Comparison of ENCODE assay signal across 25 cellular contexts in the genomic region with DNA sequence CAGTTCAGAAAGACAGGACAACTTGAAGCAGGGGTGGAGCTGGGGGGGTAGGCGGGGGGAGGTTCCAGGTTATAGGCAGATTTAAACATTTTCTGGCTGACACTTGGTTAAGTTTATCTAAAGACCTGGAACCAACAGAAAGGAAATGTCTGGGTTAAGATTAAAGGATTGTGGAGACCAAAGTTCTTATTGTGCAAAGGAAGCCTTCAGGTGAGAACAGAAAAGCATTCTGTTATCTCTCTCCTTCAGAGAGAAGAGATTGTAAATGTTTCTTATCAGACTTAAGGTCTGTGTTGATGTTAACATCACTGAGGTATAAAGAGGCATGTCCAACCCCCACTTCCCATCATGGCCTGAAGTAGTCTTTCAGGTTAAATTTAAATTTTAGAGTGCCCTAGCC.
"Had no signal": no experiment of that assay in that cellular context is flagged by ENCODE, and none has a peak within 500 bp of the region (broad histone marks: within the 10 kb centered on the region; RNA-seq: fewer than 3 reads in every experiment).

No MANE protein-coding gene starts in this region.

- H3K9me3 Mint-ChIP-seq: activated naive CD8-positive, alpha-beta T cell treated with anti-CD3 and anti-CD28 coated beads, Interleukin-2, amount 10 ng/mL, durations not matched to agents 7 days and 5 days; activated T-helper 17 cell treated with anti-CD3 and anti-CD28 coated beads, Interleukin-2, amount 50 U/mL, for 72 hours had no signal

- H3K36me3 ChIP-seq: adrenal gland had no signal

- DNase-seq: activated CD4-positive, alpha-beta T cell treated with anti-CD3 and anti-CD28 coated beads for 4 hours; activated CD8-positive, alpha-beta memory T cell treated with anti-CD3 and anti-CD28 coated beads, Interleukin-2, amount 10 ng/mL, durations not matched to agents 7 days and 5 days; activated gamma-delta T cell treated with Interleukin-2 at 50 U/mL for 16 hours; activated naive CD4-positive, alpha-beta T cell treated with anti-CD3 and anti-CD28 coated beads, Interleukin-2, amount 50 U/mL, for 16 hours; activated naive CD8-positive, alpha-beta T cell treated with anti-CD3 and anti-CD28 coated beads, Interleukin-2, amount 10 ng/mL, durations not matched to agents 7 days and 5 days; activated T-cell treated with anti-CD3 and anti-CD28 coated beads, Interleukin-2, amount 50 U/mL, for 48 hours; adrenal gland; anterior cingulate cortex; cerebellar nuclear complex; NCI-H1092; NCI-H1417 treated with DMSO at 0.1 percent for 48 hours; NCI-H1694; NCI-H2029; NCI-H2107; NCI-H2171 treated with DMSO at 0.1 percent for 48 hours; NCI-H345; NCI-H510A; NCI-H526 treated with DMSO at 0.1 percent for 48 hours; NCI-H82; RPMI8226; T-helper 1 cell had no signal

- H3K27me3 ChIP-seq: adrenal gland had no signal

- H3K27me3 Mint-ChIP-seq: activated CD8-positive, alpha-beta memory T cell treated with anti-CD3 and anti-CD28 coated beads, Interleukin-2, amount 10 ng/mL, durations not matched to agents 7 days and 5 days; activated T-helper 17 cell treated with anti-CD3 and anti-CD28 coated beads, Interleukin-2, amount 50 U/mL, for 72 hours had no signal

- H3K9me3 ChIP-seq: adrenal gland had no signal

- H3K4me3 Mint-ChIP-seq: activated CD8-positive, alpha-beta memory T cell treated with anti-CD3 and anti-CD28 coated beads, Interleukin-2, amount 10 ng/mL, durations not matched to agents 7 days and 5 days; activated naive CD8-positive, alpha-beta T cell treated with anti-CD3 and anti-CD28 coated beads, Interleukin-2, amount 10 ng/mL, durations not matched to agents 7 days and 5 days; activated T-helper 17 cell treated with anti-CD3 and anti-CD28 coated beads, Interleukin-2, amount 50 U/mL, for 72 hours had no signal

- H3K4me1 Mint-ChIP-seq: activated T-helper 17 cell treated with anti-CD3 and anti-CD28 coated beads, Interleukin-2, amount 50 U/mL, for 72 hours had no signal

- ATAC-seq: activated CD4-positive, CD25-positive, alpha-beta regulatory T cell treated with anti-CD3 and anti-CD28 coated beads, Interleukin-2, amount 50 U/mL, for 24 hours; activated CD8-positive, alpha-beta memory T cell treated with anti-CD3 and anti-CD28 coated beads, Interleukin-2, amount 10 ng/mL, durations not matched to agents 7 days and 5 days; activated T-helper 17 cell treated with anti-CD3 and anti-CD28 coated beads, Interleukin-2, amount 50 U/mL, for 72 hours; Right ventricle myocardium inferior had no signal

- H3K27ac ChIP-seq: adrenal gland, SK-N-MC had no signal

- H3K27ac Mint-ChIP-seq: activated CD8-positive, alpha-beta memory T cell treated with anti-CD3 and anti-CD28 coated beads, Interleukin-2, amount 10 ng/mL, durations not matched to agents 7 days and 5 days; activated naive CD8-positive, alpha-beta T cell treated with anti-CD3 and anti-CD28 coated beads, Interleukin-2, amount 10 ng/mL, durations not matched to agents 7 days and 5 days; activated T-helper 17 cell treated with anti-CD3 and anti-CD28 coated beads, Interleukin-2, amount 50 U/mL, for 72 hours had no signal

- H3K36me3 Mint-ChIP-seq: activated CD8-positive, alpha-beta memory T cell treated with anti-CD3 and anti-CD28 coated beads, Interleukin-2, amount 10 ng/mL, durations not matched to agents 7 days and 5 days; activated naive CD8-positive, alpha-beta T cell treated with anti-CD3 and anti-CD28 coated beads, Interleukin-2, amount 10 ng/mL, durations not matched to agents 7 days and 5 days had no signal

- H3K4me3 ChIP-seq: adrenal gland, SK-N-MC had no signal
